22 cellular contexts compared by ENCODE assay signal in the genomic region with DNA sequence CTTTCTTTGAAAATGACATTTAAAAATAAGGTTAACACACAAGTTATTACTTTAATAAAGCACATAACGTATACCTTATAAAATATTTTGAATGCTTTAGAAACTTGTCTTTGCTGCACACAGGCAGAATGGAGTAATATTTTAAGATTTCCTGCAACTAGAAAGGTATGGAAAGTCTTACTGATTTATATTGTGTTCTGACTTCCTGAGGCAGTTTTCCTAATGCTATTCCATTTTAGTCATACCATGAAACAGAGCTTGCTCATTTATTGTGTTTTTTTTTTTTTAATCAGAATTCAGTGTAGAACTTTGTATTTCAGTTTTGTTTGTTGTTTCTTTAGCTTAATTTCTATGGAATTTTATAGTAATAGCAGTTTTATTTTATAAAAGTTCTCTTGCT.
DNase-seq lines count a peak whose midpoint lies in the region; ATAC-seq, FAIRE-seq and TF ChIP-seq lines count a peak whose summit lies in the region.
"Had no signal": no experiment of that assay in that cellular context is flagged by ENCODE, and none has a peak within 500 bp of the region (broad histone marks: within the 10 kb centered on the region; RNA-seq: fewer than 3 reads in every experiment).

No MANE protein-coding gene starts in this region.

- peak overlapping the region; percentile 73 for H3K4me2 ChIP-seq in PC-3 (ENCODE audit: low read length)

- no peak for TF ChIP-seq CTCF in AG10803 (conservative IDR thresholded peaks at IDR 0.05; ENCODE audit: low read length)
- TF ChIP-seq CTCF in PC-3 (conservative IDR thresholded peaks at IDR 0.05; ENCODE audit: low read depth, low read length), result no peak
- no peak for TF ChIP-seq CTCF in astrocyte of the spinal cord (IDR thresholded peaks at IDR 0.05; ENCODE audit: low read depth, low read length)
- TF ChIP-seq CTCF in CD14-positive monocyte (IDR thresholded peaks at IDR 0.05), result no peak
- no peak for TF ChIP-seq CTCF in D721Med (IDR thresholded peaks at IDR 0.05; ENCODE audit: insufficient read depth, missing control alignments)

- no peaks in the 10 kb centered on the region for H4K20me1 ChIP-seq in PC-3 (ENCODE audit: low read length)

- no peaks in the 10 kb centered on the region for H3K79me2 ChIP-seq in PC-3 (ENCODE audit: low read length)

- H3K4me1 Mint-ChIP-seq in CD14-positive monocyte, result peaks cover 15% of the 10 kb centered on the region
- peaks cover 19 to 27% of the 10 kb centered on the region in 2 donors for H3K4me1 Mint-ChIP-seq in stimulated activated naive B cell treated with anti-CD40 and anti-IgM and Interleukin-4, amounts not matched to agents 10 μg/mL and 1 μg/mL and 100 μg/mL, for 72 hours

- no TSS peak for BruUV-seq in PC-3 (replicated peaks; lab: Mats Ljungman, UMichigan)

- peak overlapping the region; percentile 71 for H3K27ac ChIP-seq in PC-3 (ENCODE audit: low read length)
- H3K27ac ChIP-seq: transverse colon had no signal

- no peaks in the 10 kb centered on the region for H3K9me3 Mint-ChIP-seq in CD14-positive monocyte
- no peaks in the 10 kb centered on the region for H3K9me3 Mint-ChIP-seq in stimulated activated naive B cell treated with anti-CD40 and anti-IgM and Interleukin-4, amounts not matched to agents 10 μg/mL and 1 μg/mL and 100 μg/mL, for 72 hours
- H3K9me3 Mint-ChIP-seq: activated naive CD4-positive, alpha-beta T cell treated with anti-CD3 and anti-CD28 coated beads for 36 hours had no signal

- H3K9me3 ChIP-seq in PC-3 (ENCODE audit: low read length) (no peaks in the 10 kb centered on the region), MG63 (no peaks in the 10 kb centered on the region)
- H3K9me3 ChIP-seq: esophagus squamous epithelium, transverse colon had no signal

- H3K36me3 ChIP-seq in PC-3 (ENCODE audit: low read depth, low read length), result no peaks in the 10 kb centered on the region
- H3K36me3 ChIP-seq in MG63, result no peaks in the 10 kb centered on the region
- H3K36me3 ChIP-seq: esophagus squamous epithelium, transverse colon had no signal

- intact Hi-C loops in PC-3 (cut with micrococcal nuclease), result loop anchor here (2.0 kb wide), 1 partner anchor 61 kb away; the partner anchor contains the start of gene S1PR1
- intact Hi-C loops in CD14-positive monocyte (cut with micrococcal nuclease), result no loop called here

- in situ Hi-C loops in astrocyte of the spinal cord (cut with HindIII; ENCODE audit: low sequenced_read_pairs), result no loop called here

- POLR2A ChIA-PET in PC-3 (lab: Charles Lee; ENCODE audit: unreplicated experiment), result interaction anchor here (0.6 to 0.7 kb wide), 3 partner anchors 29 to 233 kb away, joined by 4 to 14 read pairs (median 10); no protein-coding TSS in a partner anchor

- no peak overlapping the region for H3K9ac ChIP-seq in PC-3 (ENCODE audit: low read length)

- H3K4me3 ChIP-seq in AG10803 (ENCODE audit: low read length) (no peak overlapping the region), PC-3 (ENCODE audit: low read length) (no peak overlapping the region), astrocyte of the spinal cord (ENCODE audit: low read depth, low read length) (no peak overlapping the region), MG63 (no peak overlapping the region)
- H3K4me3 ChIP-seq: esophagus squamous epithelium, transverse colon had no signal

- peaks cover 16% of the 10 kb centered on the region for H3K4me1 ChIP-seq in PC-3 (ENCODE audit: insufficient read depth, low read length)
- H3K4me1 ChIP-seq: esophagus squamous epithelium had no signal

- H3K9me2 ChIP-seq in PC-3 (replicated peaks; ENCODE audit: low read length), result no peaks in the 10 kb centered on the region

- ATAC-seq in PC-3, result peak; percentile 35
- ATAC-seq in stimulated activated naive B cell treated with anti-CD40 and anti-IgM and Interleukin-4, amounts not matched to agents 10 μg/mL and 1 μg/mL and 100 μg/mL, for 72 hours (replicated peaks), result no peak

- no peaks in the 10 kb centered on the region for H3F3A ChIP-seq in PC-3 (ENCODE audit: low read length, unreplicated experiment)

- no peak overlapping the region for H2AFZ ChIP-seq in PC-3 (ENCODE audit: low read length)

- FAIRE-seq in A204.1 (lab: Jason Lieb, UNC), result peak; percentile 6
- FAIRE-seq in D721Med (lab: Jason Lieb, UNC), result no peak
- FAIRE-seq: GM12892, keratinocyte had no signal

- H3K4me3 Mint-ChIP-seq in CD14-positive monocyte, result no peak overlapping the region
- H3K4me3 Mint-ChIP-seq in stimulated activated naive B cell treated with anti-CD40 and anti-IgM and Interleukin-4, amounts not matched to agents 10 μg/mL and 1 μg/mL and 100 μg/mL, for 72 hours, result no peak overlapping the region
- H3K4me3 Mint-ChIP-seq: activated naive CD4-positive, alpha-beta T cell treated with anti-CD3 and anti-CD28 coated beads for 36 hours had no signal

- no peak overlapping the region for H3K27ac Mint-ChIP-seq in CD14-positive monocyte
- no peak overlapping the region for H3K27ac Mint-ChIP-seq in stimulated activated naive B cell treated with anti-CD40 and anti-IgM and Interleukin-4, amounts not matched to agents 10 μg/mL and 1 μg/mL and 100 μg/mL, for 72 hours

- no peaks in the 10 kb centered on the region for H3K27me3 ChIP-seq in PC-3 (ENCODE audit: low read length)
- H3K27me3 ChIP-seq in MG63, result no peaks in the 10 kb centered on the region
- H3K27me3 ChIP-seq: esophagus squamous epithelium, transverse colon had no signal

- H3K36me3 Mint-ChIP-seq in CD14-positive monocyte, result no peaks in the 10 kb centered on the region
- H3K36me3 Mint-ChIP-seq in stimulated activated naive B cell treated with anti-CD40 and anti-IgM and Interleukin-4, amounts not matched to agents 10 μg/mL and 1 μg/mL and 100 μg/mL, for 72 hours, result no peaks in the 10 kb centered on the region

- CTCF ChIA-PET in PC-3 (lab: Charles Lee), result interaction anchor here (0.6 to 1.1 kb wide), 3 partner anchors 33 to 113 kb away, joined by 4 read pairs; no protein-coding TSS in a partner anchor

- peak; percentile 23 for DNase-seq in AG10803 (ENCODE audit: low read depth)
- DNase-seq in PC-3, result peak; percentile 48
- DNase-seq in astrocyte of the spinal cord (ENCODE audit: low read depth, low spot score), result peak; percentile 15
- no peak for DNase-seq in CD14-positive monocyte (ENCODE audit: low spot score)
- no peak for DNase-seq in stimulated activated naive B cell treated with anti-CD40 and anti-IgM and Interleukin-4, amounts not matched to agents 10 μg/mL and 1 μg/mL and 100 μg/mL, for 72 hours
- no peak for DNase-seq in D721Med (ENCODE audit: insufficient read length, low spot score)
- DNase-seq in MG63, result no peak
- DNase-seq: activated CD4-positive, alpha-beta T cell treated with anti-CD3 and anti-CD28 coated beads, Interleukin-2, amount 50 U/mL, for 1 hour; activated naive CD4-positive, alpha-beta T cell treated with anti-CD3 and anti-CD28 coated beads for 36 hours; AML-193; cerebellar nuclear complex; effector CD4-positive, alpha-beta T cell; esophagus squamous epithelium; NCI-H1694 treated with DMSO at 0.1 percent for 48 hours; NCI-H2227 treated with DMSO at 0.1 percent for 48 hours; NCI-H748 treated with DMSO at 0.1 percent for 48 hours; SHP77 treated with DMSO at 0.1 percent for 48 hours; stimulated activated CD4-positive, alpha-beta T cell treated with anti-CD3 and anti-CD28 coated beads, Interleukin-12 subunit alpha, Interleukin-12 subunit beta, amount 100 ng/mL, for 4 hours; transverse colon had no signal

- peaks cover 0 to 2% (median 1%) of the 10 kb centered on the region in 3 donors for H3K27me3 Mint-ChIP-seq in CD14-positive monocyte (ENCODE audit: low read depth in 3 of 3)
- no peaks in the 10 kb centered on the region for H3K27me3 Mint-ChIP-seq in stimulated activated naive B cell treated with anti-CD40 and anti-IgM and Interleukin-4, amounts not matched to agents 10 μg/mL and 1 μg/mL and 100 μg/mL, for 72 hours

Comparison
In these comparisons a context has a peak if more than half of its experiments do, and no peak if none do; other contexts are left out.
1. DNase-seq: peak in AG10803 (single experiment), PC-3 (single experiment) and astrocyte of the spinal cord (single experiment); none in CD14-positive monocyte (single experiment), stimulated activated naive B cell treated with anti-CD40 and anti-IgM and Interleukin-4, amounts not matched to agents 10 μg/mL and 1 μg/mL and 100 μg/mL, for 72 hours (single experiment), D721Med (single experiment) and MG63 (single experiment).